In genomic region chr1:78101514-78101913, GRCh38 we compare ENCODE assay signal across 1 cellular context.
TF ChIP-seq lines count a peak whose summit lies in the region.

No MANE protein-coding gene starts in this region.

TF ChIP-seq in HCT116, 20 proteins besides CTCF, POLR2A, EP300 and RAD21 (continued from another document):
- TF ChIP-seq ZBTB33 (IDR thresholded peaks at IDR 0.05; ENCODE audit: extremely low read depth, insufficient replicate concordance, low read length), result peak; percentile 52
- TF ChIP-seq EGR1 (IDR thresholded peaks at IDR 0.05; ENCODE audit: low read depth), result 0 out of 2 replicates have a peak, but pooled peaks have one; percentile 13
- TF ChIP-seq EZH2 (IDR thresholded peaks at IDR 0.05), result no peak
- TF ChIP-seq ELF1 (IDR thresholded peaks at IDR 0.05; ENCODE audit: borderline replicate concordance, low read depth), result no peak
- TF ChIP-seq POLR2AphosphoS5 (IDR thresholded peaks at IDR 0.05; ENCODE audit: low read depth, low read length), result peak; percentile 63; the same call in 1 of the 2 replicates
- peak; percentile 52; the same call in 1 of the 2 replicates for TF ChIP-seq SRF (IDR thresholded peaks at IDR 0.05; ENCODE audit: low read depth)
- TF ChIP-seq JUND (IDR thresholded peaks at IDR 0.05), result peak; percentile 85
- peak; percentile 84 for TF ChIP-seq SP1 (IDR thresholded peaks at IDR 0.05; ENCODE audit: low read depth)
- no peak; the same call in 1 of the 2 replicates for TF ChIP-seq CEBPB (IDR thresholded peaks at IDR 0.05; ENCODE audit: low read depth)
- TF ChIP-seq CBX3 (IDR thresholded peaks at IDR 0.05; ENCODE audit: low read depth), result peak; percentile 81
- no peak for TF ChIP-seq EZH2phosphoT487 (IDR thresholded peaks at IDR 0.05; ENCODE audit: borderline replicate concordance)
- no peak for TF ChIP-seq REST (IDR thresholded peaks at IDR 0.05; ENCODE audit: low read depth)
- TF ChIP-seq FOSL1 (IDR thresholded peaks at IDR 0.05; ENCODE audit: low read depth), result peak; percentile 80
- TF ChIP-seq ATF3 (IDR thresholded peaks at IDR 0.05), result no peak
